17 cellular contexts compared by ENCODE assay signal in the genomic region with DNA sequence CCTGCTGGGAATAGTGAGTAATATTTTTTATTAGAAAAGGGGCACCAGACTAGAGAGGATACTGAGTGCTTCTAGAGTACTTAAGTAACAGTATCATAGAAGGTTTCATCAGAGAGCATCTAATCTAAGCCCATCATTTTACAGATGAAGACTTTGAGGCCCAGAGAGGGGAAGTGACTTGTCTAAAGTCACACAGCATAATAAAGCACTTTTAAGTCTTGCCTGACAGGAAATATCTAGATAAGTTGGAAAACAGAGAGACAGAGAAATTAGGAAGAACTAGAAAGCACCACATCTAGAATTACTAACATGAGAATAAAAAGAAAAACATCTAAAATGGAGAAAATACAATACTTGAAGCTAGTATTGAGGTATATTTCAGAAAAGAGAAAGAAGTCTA. TPM values are rescaled to one million over a fixed set of nuclear protein-coding genes. Genes with fewer than 3 reads are reported as not detected.
DNase-seq lines count a peak whose midpoint lies in the region; ATAC-seq, FAIRE-seq and TF ChIP-seq lines count a peak whose summit lies in the region.
"Had no signal": no experiment of that assay in that cellular context is flagged by ENCODE, and none has a peak within 500 bp of the region (broad histone marks: within the 10 kb centered on the region; RNA-seq: fewer than 3 reads in every experiment).

No MANE protein-coding gene starts in this region.

- no peak for TF ChIP-seq RAD21 in GM12878 (IDR thresholded peaks at IDR 0.05; ENCODE audit: insufficient read depth, low read depth, low read length)

- H3K27ac ChIP-seq in GM12878 (ENCODE audit: control insufficient read depth, insufficient read depth) (peak overlapping the region; percentile 40; the same call in 1 of the 2 replicates), psoas muscle (no peak overlapping the region)
- H3K27ac ChIP-seq: GM23248, SJCRH30 had no signal

- no peak overlapping the region for H2AFZ ChIP-seq in GM12878 (ENCODE audit: control insufficient read depth, low read depth, low read length)
- H2AFZ ChIP-seq: GM23248 had no signal

- no peak for TF ChIP-seq POLR2A in GM12878 (IDR thresholded peaks at IDR 0.05; ENCODE audit: low read depth, low read length)

- H3K4me1 ChIP-seq in GM12878 (ENCODE audit: control insufficient read depth, insufficient read depth, low read length) (peaks cover 64% of the 10 kb centered on the region), psoas muscle (peaks cover under 1% of the 10 kb centered on the region)
- H3K4me1 ChIP-seq: SJCRH30 had no signal

- no peaks in the 10 kb centered on the region for H3K36me3 Mint-ChIP-seq in natural killer cell
- H3K36me3 Mint-ChIP-seq in natural killer cell treated with Interleukin-12 subunit alpha and Interleukin-12 subunit beta and Interleukin-15 and Interleukin-18, amount 100 ng/mL, for 72 hours: no peaks in the 10 kb centered on the region
- H3K36me3 Mint-ChIP-seq in stimulated activated memory B cell treated with anti-CD40 and anti-IgM and Interleukin-4, amounts not matched to agents 10 μg/mL and 1 μg/mL and 100 μg/mL, for 72 hours: peaks cover 64% of the 10 kb centered on the region
- H3K36me3 Mint-ChIP-seq in activated T-cell treated with anti-CD3 and anti-CD28 coated beads, Interleukin-2, amount 50 U/mL, for 24 hours (ENCODE audit: low read depth): no peaks in the 10 kb centered on the region

- ATAC-seq in natural killer cell (no peak), GM12878 (no peak), psoas muscle (no peak), GM21381 (IDR thresholded peaks at IDR 0.05; ENCODE audit: unreplicated experiment) (no peak)
- no peak for ATAC-seq in natural killer cell treated with Interleukin-12 subunit alpha and Interleukin-12 subunit beta and Interleukin-15 and Interleukin-18, amount 100 ng/mL, for 72 hours
- no peak for ATAC-seq in stimulated activated memory B cell treated with anti-CD40 and anti-IgM and Interleukin-4, amounts not matched to agents 10 μg/mL and 1 μg/mL and 100 μg/mL, for 72 hours

- H3K4me1 Mint-ChIP-seq in natural killer cell: peaks cover 46 to 47% of the 10 kb centered on the region in 2 donors
- H3K4me1 Mint-ChIP-seq in natural killer cell treated with Interleukin-12 subunit alpha and Interleukin-12 subunit beta and Interleukin-15 and Interleukin-18, amount 100 ng/mL, for 72 hours (ENCODE audit: low read depth in 2 of 2): peaks cover 45 to 55% of the 10 kb centered on the region in 2 donors
- H3K4me1 Mint-ChIP-seq in stimulated activated memory B cell treated with anti-CD40 and anti-IgM and Interleukin-4, amounts not matched to agents 10 μg/mL and 1 μg/mL and 100 μg/mL, for 72 hours: peaks cover 92% of the 10 kb centered on the region
- H3K4me1 Mint-ChIP-seq in activated T-cell treated with anti-CD3 and anti-CD28 coated beads, Interleukin-2, amount 50 U/mL, for 24 hours (ENCODE audit: low read depth): peaks cover 69% of the 10 kb centered on the region

- H3K9me3 ChIP-seq in GM12878 (replicated peaks; ENCODE audit: control insufficient read depth, insufficient read depth, low read length) (no peaks in the 10 kb centered on the region; the same call in 2 of the 3 replicates), psoas muscle (peaks cover 5% of the 10 kb centered on the region)
- H3K9me3 ChIP-seq: SJCRH30 had no signal

- no peaks in the 10 kb centered on the region for H4K20me1 ChIP-seq in GM12878 (ENCODE audit: control insufficient read depth, insufficient read depth)

- no peak for FAIRE-seq in GM12878 (lab: Jason Lieb, UNC)
- FAIRE-seq: A204.1 had no signal

- POLR2A ChIA-PET in GM12878 (lab: Charles Lee): interaction anchor here (0.6 to 13.5 kb wide), 7 partner anchors 9 to 108 kb away, joined by 3 to 486 read pairs (median 5); partner anchors contain the start of genes BRD2 and TAP2

- intact Hi-C loops in natural killer cell (cut with micrococcal nuclease) (loop anchor here (10.0 kb wide), 1 partner anchor 262 kb away; no protein-coding TSS in a partner anchor), GM12878 (cut with micrococcal nuclease; ENCODE audit: unreplicated experiment) (loop anchor here (1.0 to 10.0 kb wide), 3 partner anchors 14 to 512 kb away; partner anchors contain the start of gene HLA-DRA), psoas muscle (cut with DNase I) (no loop called here)

- CTCF ChIA-PET in GM12878 (lab: Yijun Ruan, JAX): interaction anchor here (0.8 to 13.5 kb wide), 16 partner anchors 9 to 108 kb away, joined by 3 to 532 read pairs (median 6); partner anchors contain the start of genes BRD2, HLA-DMB and TAP2

- TF ChIP-seq CTCF in natural killer cell (IDR thresholded peaks at IDR 0.05): no peak
- no peak for TF ChIP-seq CTCF in GM12878 (IDR thresholded peaks at IDR 0.05 in 2 of 3, conservative IDR thresholded peaks at IDR 0.05 in 1 of 3; ENCODE audit: control insufficient read depth in 2 of 3, extremely low read depth in 1 of 3, insufficient read depth in 1 of 3, low read depth in 3 of 3, low read length in 3 of 3)
- TF ChIP-seq CTCF in psoas muscle (IDR thresholded peaks at IDR 0.05): no peak

- H3K9me3 Mint-ChIP-seq in natural killer cell: no peaks in the 10 kb centered on the region
- H3K9me3 Mint-ChIP-seq in natural killer cell treated with Interleukin-12 subunit alpha and Interleukin-12 subunit beta and Interleukin-15 and Interleukin-18, amount 100 ng/mL, for 72 hours: no peaks in the 10 kb centered on the region
- no peaks in the 10 kb centered on the region for H3K9me3 Mint-ChIP-seq in stimulated activated memory B cell treated with anti-CD40 and anti-IgM and Interleukin-4, amounts not matched to agents 10 μg/mL and 1 μg/mL and 100 μg/mL, for 72 hours
- H3K9me3 Mint-ChIP-seq in activated T-cell treated with anti-CD3 and anti-CD28 coated beads, Interleukin-2, amount 50 U/mL, for 24 hours: peaks cover 2% of the 10 kb centered on the region

- H3K79me2 ChIP-seq in GM12878 (ENCODE audit: control insufficient read depth, insufficient read depth, low read length): peaks cover 59% of the 10 kb centered on the region

- DNase-seq in natural killer cell (no peak), NAMALWA (ENCODE audit: low spot score) (peak; percentile 1), GM12878 (ENCODE audit: low read depth, low spot score) (no peak), psoas muscle (no peak)
- DNase-seq in natural killer cell treated with Interleukin-12 subunit alpha and Interleukin-12 subunit beta and Interleukin-15 and Interleukin-18, amount 100 ng/mL, for 72 hours (ENCODE audit: low spot score): no peak
- no peak for DNase-seq in activated T-cell treated with anti-CD3 and anti-CD28 coated beads, Interleukin-2, amount 50 U/mL, for 24 hours
- DNase-seq: DMS79, GM23248, HCEC 1CT, KBM-7, NCI-H510A treated with DMSO at 0.1 percent for 48 hours, NCI-H82, SJCRH30 had no signal

- peak overlapping the region; percentile 1 to 98 for H3K27ac Mint-ChIP-seq in natural killer cell
- H3K27ac Mint-ChIP-seq in natural killer cell treated with Interleukin-12 subunit alpha and Interleukin-12 subunit beta and Interleukin-15 and Interleukin-18, amount 100 ng/mL, for 72 hours: no peak overlapping the region
- H3K27ac Mint-ChIP-seq in stimulated activated memory B cell treated with anti-CD40 and anti-IgM and Interleukin-4, amounts not matched to agents 10 μg/mL and 1 μg/mL and 100 μg/mL, for 72 hours: peak overlapping the region; percentile 98
- no peak overlapping the region for H3K27ac Mint-ChIP-seq in activated T-cell treated with anti-CD3 and anti-CD28 coated beads, Interleukin-2, amount 50 U/mL, for 24 hours

- RAD21 ChIA-PET in GM12878 (lab: Charles Lee; ENCODE audit: unreplicated experiment): interaction anchor here (0.7 to 2.6 kb wide), 10 partner anchors 8 to 79 kb away, joined by 3 to 30 read pairs (median 8); no protein-coding TSS in a partner anchor

- no peaks in the 10 kb centered on the region for H3K27me3 Mint-ChIP-seq in natural killer cell (ENCODE audit: low read depth in 2 of 2)
- H3K27me3 Mint-ChIP-seq in natural killer cell treated with Interleukin-12 subunit alpha and Interleukin-12 subunit beta and Interleukin-15 and Interleukin-18, amount 100 ng/mL, for 72 hours: no peaks in the 10 kb centered on the region
- no peaks in the 10 kb centered on the region for H3K27me3 Mint-ChIP-seq in stimulated activated memory B cell treated with anti-CD40 and anti-IgM and Interleukin-4, amounts not matched to agents 10 μg/mL and 1 μg/mL and 100 μg/mL, for 72 hours
- no peaks in the 10 kb centered on the region for H3K27me3 Mint-ChIP-seq in activated T-cell treated with anti-CD3 and anti-CD28 coated beads, Interleukin-2, amount 50 U/mL, for 24 hours

- H3K9ac ChIP-seq in GM12878 (ENCODE audit: control insufficient read depth, insufficient read depth, low read length): no peak overlapping the region
- H3K9ac ChIP-seq: GM23248 had no signal

- no peak overlapping the region; the same call in none of the 2 replicates for H3K4me3 ChIP-seq in GM12878
- no peak overlapping the region for H3K4me3 ChIP-seq in psoas muscle
- H3K4me3 ChIP-seq: GM23248, SJCRH30 had no signal

- H3K4me2 ChIP-seq in GM12878 (ENCODE audit: control insufficient read depth, insufficient read depth): peak overlapping the region; percentile 77; the same call in 1 of the 2 replicates

- no peaks in the 10 kb centered on the region for H3K27me3 ChIP-seq in GM12878 (replicated peaks in 1 of 2; ENCODE audit: control insufficient read depth in 2 of 2, insufficient read depth in 2 of 2, low read length in 1 of 2)
- H3K27me3 ChIP-seq in psoas muscle (ENCODE audit: insufficient read depth in 3 of 3, low read length in 2 of 3): no peaks in the 10 kb centered on the region

- peaks cover 0 to 4% of the 10 kb centered on the region in 2 experiments; a peak in 2 of 4 replicates for H3K36me3 ChIP-seq in GM12878 (ENCODE audit: control insufficient read depth in 2 of 2, insufficient read depth in 2 of 2, low read length in 1 of 2)
- H3K36me3 ChIP-seq in psoas muscle (ENCODE audit: insufficient read depth in 1 of 2, low read depth in 1 of 2): no peaks in the 10 kb centered on the region
- H3K36me3 ChIP-seq: SJCRH30 had no signal

- SMC1A ChIA-PET in GM12878 (lab: Charles Lee; ENCODE audit: uncharacterized antibody, unreplicated experiment): interaction anchor here (0.8 to 11.3 kb wide), 15 partner anchors 9 to 108 kb away, joined by 3 to 354 read pairs (median 6); partner anchors contain the start of genes HLA-DMB and TAP2

- no peak for TF ChIP-seq EP300 in GM12878 (IDR thresholded peaks at IDR 0.05; ENCODE audit: borderline replicate concordance in 1 of 2, control insufficient read depth in 1 of 2, low read depth in 2 of 2, low read length in 2 of 2)

- no peak overlapping the region for H3K4me3 Mint-ChIP-seq in natural killer cell
- no peak overlapping the region for H3K4me3 Mint-ChIP-seq in natural killer cell treated with Interleukin-12 subunit alpha and Interleukin-12 subunit beta and Interleukin-15 and Interleukin-18, amount 100 ng/mL, for 72 hours
- H3K4me3 Mint-ChIP-seq in stimulated activated memory B cell treated with anti-CD40 and anti-IgM and Interleukin-4, amounts not matched to agents 10 μg/mL and 1 μg/mL and 100 μg/mL, for 72 hours: peak overlapping the region; percentile 74
- no peak overlapping the region for H3K4me3 Mint-ChIP-seq in activated T-cell treated with anti-CD3 and anti-CD28 coated beads, Interleukin-2, amount 50 U/mL, for 24 hours

- no TSS peak for BruUV-seq in GM12878 (replicated peaks; lab: Mats Ljungman, UMichigan)

- in situ Hi-C loops in GM12878 (cut with MboI): loop anchor here (10.0 kb wide), 1 partner anchor 332 kb away; no protein-coding TSS in a partner anchor

RNA-seq across cellular contexts. Expression of gene HLA-DMA, which starts 6.0 kb away (rescaled TPM):
- total RNA-seq in natural killer cell: 10 to 100 TPM; 39.2 to 57.5 (median 48.1) TPM
- total RNA-seq in natural killer cell treated with Interleukin-12 subunit alpha and Interleukin-12 subunit beta and Interleukin-15 and Interleukin-18, amount 100 ng/mL, for 72 hours: 10 to 100 TPM; 16.9 to 73.0 TPM
- 110 and 112 TPM in 2 replicates for total RNA-seq in GM12878 (2013; cell fraction: nucleolus; rRNA removed)
- total RNA-seq in GM12878 (2014; rRNA removed): 243 and 269 TPM in 2 replicates
- total RNA-seq in GM12878 (2014; rRNA removed; fragmentation: Illumina TruSeq; extraction: Trizol): 170 and 177 TPM in 2 replicates
- 182 and 189 TPM in 2 replicates for total RNA-seq in GM12878 (2021)
- polyA plus RNA-seq in GM12878 (2011; ENCODE audit: low read depth): 314 TPM
- polyA plus RNA-seq in GM12878 (2011; rRNA removed): 190 and 290 TPM in 2 replicates
- 380 and 384 TPM in 2 replicates for polyA plus RNA-seq in GM12878 (2011; cell fraction: cytosol; rRNA removed)
- polyA plus RNA-seq in GM12878 (2011; cell fraction: nucleus; rRNA removed): 478 and 610 TPM in 2 replicates
- 308 and 348 TPM in 2 replicates for polyA plus RNA-seq in GM12878 (2012)
- 327 and 354 TPM in 2 replicates for polyA plus RNA-seq in GM12878 (2014; fragmentation: Illumina TruSeq; extraction: Trizol)
- polyA plus RNA-seq in GM12878 (2014; fragmentation: Nextera tagmentation; extraction: Ambion mirVana): 100 to 1,000 TPM; 389 to 552 TPM
- polyA plus RNA-seq in GM12878 (2014; rRNA removed): 267 and 279 TPM in 2 replicates
- 100 to 1,000 TPM; 339 to 378 TPM for polyA plus RNA-seq in GM12878 (2016; fragmentation: Nextera tagmentation; extraction: Ambion mirVana)
- polyA minus RNA-seq in GM12878 (2011; rRNA and poly(A)+ RNA removed): 119 and 159 TPM in 2 replicates
- polyA minus RNA-seq in GM12878 (2011; cell fraction: cytosol; rRNA and poly(A)+ RNA removed): 44.9 and 50.8 TPM in 2 replicates
- polyA minus RNA-seq in GM12878 (2011; cell fraction: nucleus; rRNA and poly(A)+ RNA removed): 45.2 and 51.5 TPM in 2 replicates
- 10 to 100 TPM in 2 of 4 donors, 1 to 10 TPM in 2; 3.2 to 12.0 (median 9.4) TPM for total RNA-seq in psoas muscle
- polyA plus RNA-seq in psoas muscle: 1 to 10 TPM; 6.3 to 7.4 (median 7.1) TPM

RNA-seq across cellular contexts. Expression of gene HLA-DMB, which starts 6.1 kb away (rescaled TPM):
- total RNA-seq in natural killer cell: 10 to 100 TPM; 19.5 to 28.1 (median 23.0) TPM
- total RNA-seq in natural killer cell treated with Interleukin-12 subunit alpha and Interleukin-12 subunit beta and Interleukin-15 and Interleukin-18, amount 100 ng/mL, for 72 hours: 10 to 100 TPM in 1 of 2 donors, 1 to 10 TPM in 1; 2.7 to 17.8 TPM
- 54.4 and 59.2 TPM in 2 replicates for total RNA-seq in GM12878 (2013; cell fraction: nucleolus; rRNA removed)
- 141 and 149 TPM in 2 replicates for total RNA-seq in GM12878 (2014; rRNA removed)
- 117 and 120 TPM in 2 replicates for total RNA-seq in GM12878 (2014; rRNA removed; fragmentation: Illumina TruSeq; extraction: Trizol)
- 106 and 114 TPM in 2 replicates for total RNA-seq in GM12878 (2021)
- polyA plus RNA-seq in GM12878 (2011; ENCODE audit: low read depth): 240 TPM
- polyA plus RNA-seq in GM12878 (2011; rRNA removed): 140 and 173 TPM in 2 replicates
- 172 and 198 TPM in 2 replicates for polyA plus RNA-seq in GM12878 (2011; cell fraction: cytosol; rRNA removed)
- polyA plus RNA-seq in GM12878 (2011; cell fraction: nucleus; rRNA removed): 112 and 122 TPM in 2 replicates
- 162 and 237 TPM in 2 replicates for polyA plus RNA-seq in GM12878 (2012)
- polyA plus RNA-seq in GM12878 (2014; fragmentation: Illumina TruSeq; extraction: Trizol): 136 and 158 TPM in 2 replicates
- polyA plus RNA-seq in GM12878 (2014; fragmentation: Nextera tagmentation; extraction: Ambion mirVana): 100 to 1,000 TPM; 117 to 170 TPM
- polyA plus RNA-seq in GM12878 (2014; rRNA removed): 114 and 116 TPM in 2 replicates
- 100 to 1,000 TPM; 160 to 168 TPM for polyA plus RNA-seq in GM12878 (2016; fragmentation: Nextera tagmentation; extraction: Ambion mirVana)
- polyA minus RNA-seq in GM12878 (2011; rRNA and poly(A)+ RNA removed): 91.9 and 112 TPM in 2 replicates
- polyA minus RNA-seq in GM12878 (2011; cell fraction: cytosol; rRNA and poly(A)+ RNA removed): 22.9 and 33.3 TPM in 2 replicates
- 25.1 and 32.0 TPM in 2 replicates for polyA minus RNA-seq in GM12878 (2011; cell fraction: nucleus; rRNA and poly(A)+ RNA removed)
- total RNA-seq in psoas muscle: 1 to 10 TPM; 1.4 to 7.6 (median 3.6) TPM
- 1 to 10 TPM; 2.8 to 3.1 (median 2.9) TPM for polyA plus RNA-seq in psoas muscle
- total RNA-seq: GM23248, SJCRH30 had no signal
- polyA plus RNA-seq: BJ, GM23248 had no signal

RNA-seq across cellular contexts. Expression of gene BRD2, which starts 21.5 kb away (rescaled TPM):
- total RNA-seq in natural killer cell: 100 to 1,000 TPM; 653 to 886 (median 714) TPM
- total RNA-seq in natural killer cell treated with Interleukin-12 subunit alpha and Interleukin-12 subunit beta and Interleukin-15 and Interleukin-18, amount 100 ng/mL, for 72 hours: 100 to 1,000 TPM; 347 to 352 TPM
- total RNA-seq in GM12878 (2013; cell fraction: nucleolus; rRNA removed): 348 and 373 TPM in 2 replicates
- total RNA-seq in GM12878 (2014; rRNA removed): 127 TPM in 2 replicates
- total RNA-seq in GM12878 (2014; rRNA removed; fragmentation: Illumina TruSeq; extraction: Trizol): 139 and 145 TPM in 2 replicates
- total RNA-seq in GM12878 (2021): 160 and 178 TPM in 2 replicates
- polyA plus RNA-seq in GM12878 (2011; ENCODE audit: low read depth): 176 TPM
- 218 and 239 TPM in 2 replicates for polyA plus RNA-seq in GM12878 (2011; rRNA removed)
- 154 and 169 TPM in 2 replicates for polyA plus RNA-seq in GM12878 (2011; cell fraction: cytosol; rRNA removed)
- 392 and 411 TPM in 2 replicates for polyA plus RNA-seq in GM12878 (2011; cell fraction: nucleus; rRNA removed)
- 174 and 230 TPM in 2 replicates for polyA plus RNA-seq in GM12878 (2012)
- polyA plus RNA-seq in GM12878 (2014; fragmentation: Illumina TruSeq; extraction: Trizol): 234 and 289 TPM in 2 replicates
- polyA plus RNA-seq in GM12878 (2014; fragmentation: Nextera tagmentation; extraction: Ambion mirVana): 100 to 1,000 TPM in 1 of 2 experiments, 10 to 100 TPM in 1; 32.2 to 133 TPM
- polyA plus RNA-seq in GM12878 (2014; rRNA removed): 180 and 181 TPM in 2 replicates
- 100 to 1,000 TPM; 113 to 118 TPM for polyA plus RNA-seq in GM12878 (2016; fragmentation: Nextera tagmentation; extraction: Ambion mirVana)
- 122 and 140 TPM in 2 replicates for polyA minus RNA-seq in GM12878 (2011; rRNA and poly(A)+ RNA removed)
- polyA minus RNA-seq in GM12878 (2011; cell fraction: cytosol; rRNA and poly(A)+ RNA removed): 51.2 and 63.0 TPM in 2 replicates
- 133 and 197 TPM in 2 replicates for polyA minus RNA-seq in GM12878 (2011; cell fraction: nucleus; rRNA and poly(A)+ RNA removed)
- 100 to 1,000 TPM in 3 of 4 donors, 10 to 100 TPM in 1; 70.0 to 135 (median 115) TPM for total RNA-seq in psoas muscle
- 10 to 100 TPM; 62.2 to 93.0 (median 64.4) TPM for polyA plus RNA-seq in psoas muscle

Comparison
In these comparisons a context has a peak if more than half of its experiments do, and no peak if none do; other contexts are left out.
1. H3K27ac Mint-ChIP-seq: peak in natural killer cell (2 of 2) and stimulated activated memory B cell treated with anti-CD40 and anti-IgM and Interleukin-4, amounts not matched to agents 10 μg/mL and 1 μg/mL and 100 μg/mL, for 72 hours (single experiment); none in natural killer cell treated with Interleukin-12 subunit alpha and Interleukin-12 subunit beta and Interleukin-15 and Interleukin-18, amount 100 ng/mL, for 72 hours (0 of 2) and activated T-cell treated with anti-CD3 and anti-CD28 coated beads, Interleukin-2, amount 50 U/mL, for 24 hours (single experiment).
2. intact Hi-C loops: an anchor here in natural killer cell (10.0 kb wide) and GM12878 (1.0 to 10.0 kb wide); none called in psoas muscle.